ENCODE assay signal across 2 cellular contexts in the genomic region with DNA sequence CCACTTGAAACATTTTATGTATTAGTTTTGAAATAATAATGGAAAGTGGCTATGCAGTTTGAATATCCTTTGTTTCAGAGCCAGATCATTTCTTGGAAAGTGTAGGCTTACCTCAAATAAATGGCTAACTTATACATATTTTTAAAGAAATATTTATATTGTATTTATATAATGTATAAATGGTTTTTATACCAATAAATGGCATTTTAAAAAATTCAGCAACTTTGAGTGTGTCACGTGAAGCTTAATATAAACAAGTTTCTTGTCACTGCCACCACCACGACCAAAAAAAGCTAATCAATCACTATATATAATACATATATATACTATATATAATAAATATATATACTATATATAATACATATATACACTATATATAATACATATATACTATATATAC.
TF ChIP-seq lines count a peak whose summit lies in the region.

No MANE protein-coding gene starts in this region.

TF ChIP-seq in A549, 52 proteins besides CTCF, POLR2A, EP300 and RAD21:
- TF ChIP-seq HOXA7 (CRISPR knock-in tag; IDR thresholded peaks at IDR 0.05) (no peak), ZSCAN20 (CRISPR knock-in tag; IDR thresholded peaks at IDR 0.05) (no peak), TP53 (CRISPR knock-in tag; IDR thresholded peaks at IDR 0.05) (no peak), RCOR1 (IDR thresholded peaks at IDR 0.05; ENCODE audit: low read depth, low read length) (no peak), JUNB (IDR thresholded peaks at IDR 0.05) (no peak), FOSL2 (IDR thresholded peaks at IDR 0.05) (no peak), FOSL2 (CRISPR knock-in tag; IDR thresholded peaks at IDR 0.05) (no peak), GATA3 (IDR thresholded peaks at IDR 0.05; ENCODE audit: borderline replicate concordance) (no peak), BHLHE40 (IDR thresholded peaks at IDR 0.05; ENCODE audit: low read depth, low read length) (no peak), TFCP2L1 (CRISPR knock-in tag; IDR thresholded peaks at IDR 0.05) (no peak), KDM1A (IDR thresholded peaks at IDR 0.05; ENCODE audit: low read depth) (no peak), ZNF302 (CRISPR knock-in tag; IDR thresholded peaks at IDR 0.05) (no peak), RARB (CRISPR knock-in tag; IDR thresholded peaks at IDR 0.05) (no peak), FOXS1 (CRISPR knock-in tag; IDR thresholded peaks at IDR 0.05) (no peak), HEYL (CRISPR knock-in tag; IDR thresholded peaks at IDR 0.05) (no peak), CHD4 (IDR thresholded peaks at IDR 0.05; ENCODE audit: borderline replicate concordance) (no peak)
- TF ChIP-seq, protein P1, sequence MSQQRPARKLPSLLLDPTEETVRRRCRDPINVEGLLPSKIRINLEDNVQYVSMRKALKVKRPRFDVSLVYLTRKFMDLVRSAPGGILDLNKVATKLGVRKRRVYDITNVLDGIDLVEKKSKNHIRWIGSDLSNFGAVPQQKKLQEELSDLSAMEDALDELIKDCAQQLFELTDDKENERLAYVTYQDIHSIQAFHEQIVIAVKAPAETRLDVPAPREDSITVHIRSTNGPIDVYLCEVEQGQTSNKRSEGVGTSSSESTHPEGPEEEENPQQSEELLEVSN (IDR thresholded peaks at IDR 0.05; ENCODE audit: borderline replicate concordance, low read depth): no peak
- TF ChIP-seq, protein P2, sequence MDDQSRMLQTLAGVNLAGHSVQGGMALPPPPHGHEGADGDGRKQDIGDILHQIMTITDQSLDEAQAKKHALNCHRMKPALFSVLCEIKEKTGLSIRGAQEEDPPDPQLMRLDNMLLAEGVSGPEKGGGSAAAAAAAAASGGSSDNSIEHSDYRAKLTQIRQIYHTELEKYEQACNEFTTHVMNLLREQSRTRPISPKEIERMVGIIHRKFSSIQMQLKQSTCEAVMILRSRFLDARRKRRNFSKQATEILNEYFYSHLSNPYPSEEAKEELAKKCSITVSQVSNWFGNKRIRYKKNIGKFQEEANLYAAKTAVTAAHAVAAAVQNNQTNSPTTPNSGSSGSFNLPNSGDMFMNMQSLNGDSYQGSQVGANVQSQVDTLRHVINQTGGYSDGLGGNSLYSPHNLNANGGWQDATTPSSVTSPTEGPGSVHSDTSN (IDR thresholded peaks at IDR 0.05): no peak
- TF ChIP-seq, protein P3, sequence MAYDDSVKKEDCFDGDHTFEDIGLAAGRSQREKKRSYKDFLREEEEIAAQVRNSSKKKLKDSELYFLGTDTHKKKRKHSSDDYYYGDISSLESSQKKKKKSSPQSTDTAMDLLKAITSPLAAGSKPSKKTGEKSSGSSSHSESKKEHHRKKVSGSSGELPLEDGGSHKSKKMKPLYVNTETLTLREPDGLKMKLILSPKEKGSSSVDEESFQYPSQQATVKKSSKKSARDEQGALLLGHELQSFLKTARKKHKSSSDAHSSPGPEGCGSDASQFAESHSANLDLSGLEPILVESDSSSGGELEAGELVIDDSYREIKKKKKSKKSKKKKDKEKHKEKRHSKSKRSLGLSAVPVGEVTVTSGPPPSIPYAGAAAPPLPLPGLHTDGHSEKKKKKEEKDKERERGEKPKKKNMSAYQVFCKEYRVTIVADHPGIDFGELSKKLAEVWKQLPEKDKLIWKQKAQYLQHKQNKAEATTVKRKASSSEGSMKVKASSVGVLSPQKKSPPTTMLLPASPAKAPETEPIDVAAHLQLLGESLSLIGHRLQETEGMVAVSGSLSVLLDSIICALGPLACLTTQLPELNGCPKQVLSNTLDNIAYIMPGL (CRISPR knock-in tag; IDR thresholded peaks at IDR 0.05; ENCODE audit: borderline replicate concordance): no peak

TF ChIP-seq in IMR-90, 13 proteins besides CTCF, POLR2A, EP300 and RAD21:
- TF ChIP-seq RCOR1 (IDR thresholded peaks at IDR 0.05; ENCODE audit: insufficient replicate concordance, low read length) (no peak), FOS (IDR thresholded peaks at IDR 0.05; ENCODE audit: low read depth, low read length) (no peak), RFX5 (IDR thresholded peaks at IDR 0.05; ENCODE audit: low read depth, low read length) (no peak), MAZ (IDR thresholded peaks at IDR 0.05; ENCODE audit: borderline replicate concordance, low read depth, low read length) (no peak), MXI1 (IDR thresholded peaks at IDR 0.05; ENCODE audit: borderline replicate concordance, low read depth, low read length) (no peak), CHD1 (IDR thresholded peaks at IDR 0.05; ENCODE audit: low read depth, low read length) (no peak), MAFK (IDR thresholded peaks at IDR 0.05; ENCODE audit: low read depth, low read length) (no peak), CEBPB (IDR thresholded peaks at IDR 0.05; ENCODE audit: low read depth, low read length) (no peak)
- TF ChIP-seq, protein P4, sequence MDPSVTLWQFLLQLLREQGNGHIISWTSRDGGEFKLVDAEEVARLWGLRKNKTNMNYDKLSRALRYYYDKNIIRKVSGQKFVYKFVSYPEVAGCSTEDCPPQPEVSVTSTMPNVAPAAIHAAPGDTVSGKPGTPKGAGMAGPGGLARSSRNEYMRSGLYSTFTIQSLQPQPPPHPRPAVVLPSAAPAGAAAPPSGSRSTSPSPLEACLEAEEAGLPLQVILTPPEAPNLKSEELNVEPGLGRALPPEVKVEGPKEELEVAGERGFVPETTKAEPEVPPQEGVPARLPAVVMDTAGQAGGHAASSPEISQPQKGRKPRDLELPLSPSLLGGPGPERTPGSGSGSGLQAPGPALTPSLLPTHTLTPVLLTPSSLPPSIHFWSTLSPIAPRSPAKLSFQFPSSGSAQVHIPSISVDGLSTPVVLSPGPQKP (IDR thresholded peaks at IDR 0.05; ENCODE audit: borderline replicate concordance, low read depth, low read length): no peak
